Comparison of ENCODE assay signal across 8 cellular contexts in genomic region chr12:6872073-6873048, GRCh38. TPM values are rescaled to one million over a fixed set of nuclear protein-coding genes. Genes with fewer than 3 reads are reported as not detected.
DNase-seq lines count a peak whose midpoint lies in the region; ATAC-seq, FAIRE-seq and TF ChIP-seq lines count a peak whose summit lies in the region.

No MANE protein-coding gene starts in this region.

- H3K4me3 Mint-ChIP-seq in activated B cell treated with CpG ODN at 0.5 μM for 24 hours = peak overlapping the region; percentile 88

- peaks cover 33% of the 10 kb centered on the region for H3K4me1 ChIP-seq in GM23248 (ENCODE audit: insufficient read depth)
- H3K4me1 ChIP-seq in kidney (ENCODE audit: control insufficient read depth in 1 of 2, insufficient read depth in 1 of 2, low read depth in 1 of 2, low read length in 2 of 2) = peaks cover 23 to 35% of the 10 kb centered on the region in 2 donors

- peak overlapping the region; percentile 81 for H3K4me3 ChIP-seq in GM23248
- H3K4me3 ChIP-seq in kidney (ENCODE audit: low read length in 2 of 2) = peak overlapping the region; percentile 86 to 93

- no peaks in the 10 kb centered on the region; the same call in 1 of the 2 replicates for H4K20me1 ChIP-seq in GM23248 (ENCODE audit: insufficient read depth)

- no peak overlapping the region for H2AFZ ChIP-seq in GM23248

- H3K27ac ChIP-seq in GM23248 (peak overlapping the region; percentile 78), kidney (ENCODE audit: low read depth in 2 of 2, low read length in 2 of 2) (peak overlapping the region; percentile 89 to 90)

- H3F3A ChIP-seq in GM23248 (ENCODE audit: insufficient read depth) = peaks cover 38% of the 10 kb centered on the region

- 5 to 6% methylated on average over 34 to 39 of the region's 40 CpGs for WGBS in GM23248 (ENCODE audit: low coverage in 1 of 2, low lambda C conversion rate in 2 of 2, missing lambda C conversion rate in 2 of 2), 2 experiments

- in situ Hi-C loops in GM23248 (cut with MboI) = no loop called here

- H3K27me3 ChIP-seq in GM23248 (replicated peaks; ENCODE audit: insufficient read depth) = no peaks in the 10 kb centered on the region

- H3K9me2 ChIP-seq in GM23248 (ENCODE audit: insufficient read depth) = no peaks in the 10 kb centered on the region

- no peaks in the 10 kb centered on the region for H3K9me3 Mint-ChIP-seq in activated B cell treated with CpG ODN at 0.5 μM for 24 hours

- peaks cover 44% of the 10 kb centered on the region for H3K79me2 ChIP-seq in GM23248 (ENCODE audit: insufficient read depth)

- CTCF ChIA-PET in activated B cell treated with CpG ODN at 0.5 μM for 24 hours (lab: Charles Lee) = interaction anchor here (0.6 to 3.3 kb wide), 27 partner anchors 10 to 316 kb away, joined by 3 to 52 read pairs (median 5); partner anchors contain the start of genes C12orf57, C1RL, CDCA3 and LRRC23

- DNase-seq in D341Med (ENCODE audit: low spot score) (peak; percentile 89), GM23248 (peak; percentile 89), NCI-H1930 (lab: John Stamatoyannopoulos, UW) (peak; percentile 72 to 85), activated B cell treated with CpG ODN at 0.5 μM for 24 hours (peak; percentile 89), kidney (peak; percentile 94)
- DNase-seq in central memory CD4-positive, alpha-beta T cell = peak; percentile 74
- DNase-seq in stimulated activated CD4-positive, alpha-beta T cell treated with anti-CD3 and anti-CD28 coated beads, Interleukin-15, amount 100 ng/mL, for 1 hour (ENCODE audit: low read depth in 1 of 2, low spot score in 1 of 2) = peak; percentile 77 to 81

- TF ChIP-seq CTCF in activated B cell treated with CpG ODN at 0.5 μM for 24 hours (IDR thresholded peaks at IDR 0.05) (no peak), kidney (IDR thresholded peaks at IDR 0.05; ENCODE audit: borderline replicate concordance, extremely low read depth, insufficient read depth) (peak; percentile 96)

- peaks cover 42% of the 10 kb centered on the region for H3K4me1 Mint-ChIP-seq in activated B cell treated with CpG ODN at 0.5 μM for 24 hours

- H3K9me3 ChIP-seq in GM23248 (ENCODE audit: low read depth) (no peaks in the 10 kb centered on the region), kidney (ENCODE audit: control insufficient read depth in 1 of 2, low read length in 2 of 2) (no peaks in the 10 kb centered on the region)

- peak overlapping the region; percentile 93 for H3K4me2 ChIP-seq in GM23248 (ENCODE audit: unreplicated experiment)

- intact Hi-C loops in activated B cell treated with CpG ODN at 0.5 μM for 24 hours (cut with micrococcal nuclease) = loop anchor here (1.0 kb wide), 13 partner anchors 19 to 317 kb away; partner anchors contain the start of genes C1RL, CHD4, EMG1 and ENO2
- intact Hi-C loops in kidney (cut with DNase I) = no loop called here

- POLR2A ChIA-PET in activated B cell treated with CpG ODN at 0.5 μM for 24 hours (lab: Charles Lee) = interaction anchor here (0.5 to 11.1 kb wide), 40 partner anchors 9 to 380 kb away, joined by 3 to 190 read pairs (median 5); partner anchors contain the start of genes C12orf57, C1RL, CDCA3 and COPS7A

- H3K36me3 ChIP-seq in GM23248 (ENCODE audit: low read depth) (peaks cover 19% of the 10 kb centered on the region), kidney (ENCODE audit: control insufficient read depth in 1 of 2, insufficient read depth in 2 of 2, low read length in 2 of 2) (peaks cover 9 to 20% of the 10 kb centered on the region in 2 donors)

- FAIRE-seq in kidney (lab: Jason Lieb, UNC) = no peak

- ATAC-seq in activated B cell treated with CpG ODN at 0.5 μM for 24 hours (ENCODE audit: low read depth) = peak; percentile 33
- no peak for ATAC-seq in HG02970 (IDR thresholded peaks at IDR 0.05; ENCODE audit: low FRiP score, unreplicated experiment)

- peak overlapping the region; percentile 85 for H3K9ac ChIP-seq in GM23248
- peak overlapping the region; percentile 56 to 94 for H3K9ac ChIP-seq in kidney (ENCODE audit: low read length in 2 of 2)

- peaks cover 37% of the 10 kb centered on the region for H3K36me3 Mint-ChIP-seq in activated B cell treated with CpG ODN at 0.5 μM for 24 hours (ENCODE audit: low read depth)

- H3K27ac Mint-ChIP-seq in activated B cell treated with CpG ODN at 0.5 μM for 24 hours = peak overlapping the region; percentile 85

- H3K27me3 Mint-ChIP-seq in activated B cell treated with CpG ODN at 0.5 μM for 24 hours = no peaks in the 10 kb centered on the region

RNA-seq across cellular contexts. Expression of gene SPSB2, which starts 0.7 kb away (rescaled TPM):
- total RNA-seq in GM23248 (2014; rRNA removed; shearing (Covaris generic)) = 4.4 and 4.6 TPM in 2 replicates
- polyA plus RNA-seq in GM23248 (2016; fragmentation: Nextera tagmentation; extraction: Ambion mirVana) (4.1 and 4.8 TPM in 2 replicates), kidney (ENCODE audit: insufficient read depth, low read depth, low replicate concordance) (21.3 TPM)
- total RNA-seq in activated B cell treated with CpG ODN at 0.5 μM for 24 hours (14.4 and 16.2 TPM in 2 replicates), kidney (19.0 TPM)

RNA-seq across cellular contexts. Expression of gene TPI1, which starts 5.0 kb away (rescaled TPM):
- 1,720 and 1,799 TPM in 2 replicates for total RNA-seq in GM23248 (2014; rRNA removed; shearing (Covaris generic))
- polyA plus RNA-seq in GM23248 (2016; fragmentation: Nextera tagmentation; extraction: Ambion mirVana) = 1,936 and 1,978 TPM in 2 replicates
- total RNA-seq in activated B cell treated with CpG ODN at 0.5 μM for 24 hours = 306 and 318 TPM in 2 replicates
- total RNA-seq in kidney = 437 TPM
- polyA plus RNA-seq in kidney (ENCODE audit: insufficient read depth, low read depth, low replicate concordance) = 1,220 TPM

RNA-seq across cellular contexts. Expression of gene USP5, which starts 20.4 kb away (rescaled TPM):
- total RNA-seq in GM23248 (2014; rRNA removed; shearing (Covaris generic)) = 96.2 and 97.5 TPM in 2 replicates
- 73.2 and 77.9 TPM in 2 replicates for polyA plus RNA-seq in GM23248 (2016; fragmentation: Nextera tagmentation; extraction: Ambion mirVana)
- total RNA-seq in activated B cell treated with CpG ODN at 0.5 μM for 24 hours = 108 and 110 TPM in 2 replicates
- 75.5 TPM for total RNA-seq in kidney
- polyA plus RNA-seq in kidney (ENCODE audit: insufficient read depth, low read depth, low replicate concordance) = 52.3 TPM

RNA-seq across cellular contexts. Expression of gene CDCA3, which starts 21.3 kb away (rescaled TPM):
- 19.6 and 23.9 TPM in 2 replicates for total RNA-seq in GM23248 (2014; rRNA removed; shearing (Covaris generic))
- polyA plus RNA-seq in GM23248 (2016; fragmentation: Nextera tagmentation; extraction: Ambion mirVana) (30.2 and 31.4 TPM in 2 replicates), kidney (ENCODE audit: insufficient read depth, low read depth, low replicate concordance) (2.1 TPM)
- total RNA-seq in activated B cell treated with CpG ODN at 0.5 μM for 24 hours (1.2 and 1.6 TPM in 2 replicates), kidney (1.3 TPM)

RNA-seq across cellular contexts. Expression of gene GNB3, which starts 31.6 kb away (rescaled TPM):
- 1.0 and 3.2 TPM in 2 replicates for total RNA-seq in GM23248 (2014; rRNA removed; shearing (Covaris generic))
- 1.5 and 2.2 TPM in 2 replicates for polyA plus RNA-seq in GM23248 (2016; fragmentation: Nextera tagmentation; extraction: Ambion mirVana)
- total RNA-seq in activated B cell treated with CpG ODN at 0.5 μM for 24 hours = 0.51 and 0.60 TPM in 2 replicates
- total RNA-seq in kidney = 2.6 TPM
- 1.4 TPM for polyA plus RNA-seq in kidney (ENCODE audit: insufficient read depth, low read depth, low replicate concordance)
